Comparison of ENCODE assay signal across 8 cellular contexts in genomic region chr22:45977003-45977395, GRCh38. TPM values are rescaled to one million over a fixed set of nuclear protein-coding genes. Genes with fewer than 3 reads are reported as not detected.
DNase-seq lines count a peak whose midpoint lies in the region; ATAC-seq and TF ChIP-seq lines count a peak whose summit lies in the region.

WNT7B (minus strand) TSS chr22:45977162; CDS start chr22:45976754, 408 bp downstream.

- POLR2A ChIA-PET in A673 (lab: Charles Lee; ENCODE audit: low non-redundant PET) (no interaction called here), HCT116 (lab: Charles Lee) (interaction anchor here (0.6 to 0.9 kb wide), 6 partner anchors 248 to 598 kb away, joined by 3 to 6 read pairs (median 4); no protein-coding TSS in a partner anchor)

- H3K36me3 ChIP-seq in A673 (ENCODE audit: insufficient read depth, low read length, poor library complexity, severe bottlenecking), result no peaks in the 10 kb centered on the region
- H3K36me3 ChIP-seq in HCT116 (ENCODE audit: control insufficient read depth in 1 of 2, insufficient read depth in 2 of 2, low read length in 2 of 2), result no peaks in the 10 kb centered on the region
- H3K36me3 ChIP-seq in left lung, result no peaks in the 10 kb centered on the region

- TF ChIP-seq RAD21 in HCT116 (IDR thresholded peaks at IDR 0.05; ENCODE audit: low read depth), result no peak

- H3K9me2 ChIP-seq in HCT116 (ENCODE audit: insufficient read depth), result no peaks in the 10 kb centered on the region

- H3K9me3 ChIP-seq in A673 (ENCODE audit: low read depth, low read length, poor library complexity, severe bottlenecking), result no peaks in the 10 kb centered on the region
- peaks cover 0 to 8% of the 10 kb centered on the region in 2 experiments; a peak in 1 of 4 replicates for H3K9me3 ChIP-seq in HCT116 (ENCODE audit: control insufficient read depth in 1 of 2, insufficient read depth in 1 of 2, low read depth in 1 of 2, low read length in 2 of 2)
- no peaks in the 10 kb centered on the region for H3K9me3 ChIP-seq in left lung

- H3K4me3 ChIP-seq in A673 (ENCODE audit: low read depth, low read length, poor library complexity, severe bottlenecking) (peak within 1 kb of the TSS; percentile 23), HCT116 (replicated peaks in 1 of 2; ENCODE audit: low read depth in 1 of 2, low read length in 2 of 2) (peak within 1 kb of the TSS; percentile 59 to 78), WI38 (ENCODE audit: low read depth, low read length) (peak within 1 kb of the TSS; percentile 23; the same call in 1 of the 2 replicates), left lung (peak within 1 kb of the TSS; percentile 33 to 40)

- H3K4me1 ChIP-seq in A673 (ENCODE audit: insufficient read depth, low read length, poor library complexity, severe bottlenecking) (peaks cover 5% of the 10 kb centered on the region), HCT116 (ENCODE audit: control insufficient read depth in 1 of 2, insufficient read depth in 2 of 2, low read length in 2 of 2) (peaks cover 18 to 44% of the 10 kb centered on the region in 2 experiments), left lung (peaks cover 9 to 45% of the 10 kb centered on the region in 2 donors)

- H3K27ac ChIP-seq in A673 (ENCODE audit: low read depth, low read length, poor library complexity, severe bottlenecking) (no peak within 1 kb of the TSS), HCT116 (ENCODE audit: low read depth, low read length) (peak within 1 kb of the TSS; percentile 35; the same call in 1 of the 2 replicates), left lung (peak within 1 kb of the TSS in 1 of 2 donors; percentile 33)

- H3K79me2 ChIP-seq in HCT116 (ENCODE audit: insufficient read depth, low read length), result no peaks in the 10 kb centered on the region

- no peak for TF ChIP-seq POLR2A in HCT116 (IDR thresholded peaks at IDR 0.05; ENCODE audit: borderline replicate concordance, extremely low read depth, insufficient read depth, insufficient read length)

- DNase-seq in A673 (ENCODE audit: low spot score), result no peak
- DNase-seq in HCT116 (ENCODE audit: low read depth, low spot score), result peak; percentile 33
- DNase-seq in left lung, result peak; percentile 70 to 88
- no peak for DNase-seq in H4 (ENCODE audit: low spot score)
- DNase-seq in activated CD4-positive, alpha-beta T cell treated with anti-CD3 and anti-CD28 coated beads, Interleukin-2, amount 50 U/mL, for 48 hours, result no peak

- ATAC-seq in HCT116 (peak; percentile 58), left lung (peak; percentile 59), HG02763 (IDR thresholded peaks at IDR 0.05; ENCODE audit: unreplicated experiment) (no peak), HG02840 (IDR thresholded peaks at IDR 0.05; ENCODE audit: low FRiP score, unreplicated experiment) (no peak)

- peak within 1 kb of the TSS; percentile 98 for H3K4me2 ChIP-seq in HCT116 (ENCODE audit: low read length)

- CTCF ChIA-PET in A673 (lab: Charles Lee) (no interaction called here), HCT116 (lab: Charles Lee) (interaction anchor here (0.6 to 1.1 kb wide), 10 partner anchors 111 to 535 kb away, joined by 3 to 5 read pairs (median 3); no protein-coding TSS in a partner anchor)

- no peak within 1 kb of the TSS for H2AFZ ChIP-seq in HCT116 (ENCODE audit: low read depth, low read length, poor library complexity, severe bottlenecking)

- BruUV-seq in A673 (replicated peaks; lab: Mats Ljungman, UMichigan) (no TSS peak), HCT116 (replicated peaks; lab: Mats Ljungman, UMichigan) (no TSS peak)

- peak within 1 kb of the TSS; percentile 54 for H3K9ac ChIP-seq in HCT116 (ENCODE audit: low read length)

- intact Hi-C loops in A673 (cut with micrococcal nuclease; ENCODE audit: unreplicated experiment) (no loop called here), HCT116 (cut with micrococcal nuclease) (loop anchor here (1.0 kb wide), 1 partner anchor 332 kb away; no protein-coding TSS in a partner anchor), left lung (cut with DNase I) (no loop called here)

- H3K27me3 ChIP-seq in A673 (replicated peaks; ENCODE audit: insufficient read depth, low read depth, low read length, poor library complexity), result peaks cover 64% of the 10 kb centered on the region
- H3K27me3 ChIP-seq in HCT116 (ENCODE audit: insufficient read depth, low read length), result no peaks in the 10 kb centered on the region
- peaks cover 53 to 69% of the 10 kb centered on the region in 2 donors for H3K27me3 ChIP-seq in left lung

- no peak for TF ChIP-seq CTCF in A673 (conservative IDR thresholded peaks at IDR 0.05; ENCODE audit: low read depth, low read length)
- no peak for TF ChIP-seq CTCF in HCT116 (IDR thresholded peaks at IDR 0.05 in 2 of 3, conservative IDR thresholded peaks at IDR 0.05 in 1 of 3; ENCODE audit: borderline replicate concordance in 1 of 3, insufficient read depth in 1 of 3, low read depth in 2 of 3, low read length in 2 of 3)
- no peak for TF ChIP-seq CTCF in WI38 (IDR thresholded peaks at IDR 0.05; ENCODE audit: low read depth, low read length)
- no peak for TF ChIP-seq CTCF in left lung (IDR thresholded peaks at IDR 0.05)

- RAD21 ChIA-PET in HCT116 (lab: Charles Lee; ENCODE audit: low non-redundant PET in 1 of 2, low total read pairs in 2 of 2, uncharacterized antibody in 2 of 2, unreplicated experiment in 2 of 2), result interaction anchor here (0.6 to 0.7 kb wide), 6 partner anchors 10 to 530 kb away, joined by 3 to 4 read pairs (median 3); no protein-coding TSS in a partner anchor

- H4K20me1 ChIP-seq in HCT116 (ENCODE audit: insufficient read depth), result no peaks in the 10 kb centered on the region

TF ChIP-seq in HCT116, 20 proteins besides CTCF, POLR2A, EP300 and RAD21:
- TF ChIP-seq EZH2 (IDR thresholded peaks at IDR 0.05) (no peak), POLR2AphosphoS5 (IDR thresholded peaks at IDR 0.05; ENCODE audit: low read depth, low read length) (peak; percentile 73)

RNA-seq across cellular contexts. Expression of gene WNT7B, which starts in this region (rescaled TPM):
- not detected in 2 replicates for total RNA-seq in A673 (2021)
- total RNA-seq in HCT116 (2021; ENCODE audit: unreplicated experiment), result 10.5 TPM
- polyA plus RNA-seq in HCT116 (2012), result 12.9 and 15.2 TPM in 2 replicates
- total RNA-seq in left lung, result 10 to 100 TPM in 1 of 2 donors, 1 to 10 TPM in 1; 7.2 to 11.4 TPM
- total RNA-seq in H4 (2014; rRNA removed; shearing (Covaris generic)), result 0.66 and 1.9 TPM in 2 replicates

Comparison
In these comparisons a context has a peak if more than half of its experiments do, and no peak if none do; other contexts are left out.
1. DNase-seq: peak in HCT116 (single experiment) and left lung (2 of 2); none in A673 (single experiment), H4 (single experiment) and activated CD4-positive, alpha-beta T cell treated with anti-CD3 and anti-CD28 coated beads, Interleukin-2, amount 50 U/mL, for 48 hours (0 of 2).
2. ATAC-seq: peak in HCT116 (single experiment) and left lung (single experiment); none in HG02763 (single experiment) and HG02840 (single experiment).
3. Peak in every context shown above with its lines, with median percentiles within 50 percentile points of each other: H3K4me3 ChIP-seq.